ENCODE assay signal across 1 cellular context in the genomic region with DNA sequence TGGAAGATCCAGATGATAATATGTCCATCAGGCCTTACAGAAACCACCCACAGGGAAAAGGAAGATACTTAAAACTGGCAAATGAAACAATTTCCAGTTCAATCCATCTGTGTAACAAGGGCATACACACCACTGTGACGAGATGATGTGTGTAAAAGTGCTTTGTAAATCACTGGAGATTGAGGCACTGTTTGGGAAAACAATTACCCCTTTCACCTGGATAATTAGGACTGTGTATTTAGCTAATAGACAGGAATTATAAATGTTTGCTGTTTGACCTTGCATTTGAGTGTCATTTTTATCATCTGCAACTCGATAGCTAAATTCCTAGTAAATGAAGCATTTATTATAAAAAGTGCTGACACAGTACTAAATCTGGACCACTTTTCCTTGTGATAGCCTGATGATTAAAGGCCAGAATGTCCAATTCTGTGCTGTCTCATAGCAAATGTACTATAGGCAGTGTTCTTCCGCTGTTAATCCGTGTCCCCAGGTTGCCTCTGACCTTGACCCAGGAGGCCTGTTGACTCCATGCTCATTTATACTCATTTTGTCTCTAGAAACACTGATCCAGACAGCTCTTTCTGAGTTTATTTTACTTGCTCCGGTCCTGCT.
TF ChIP-seq lines count a peak whose summit lies in the region.

No MANE protein-coding gene starts in this region.

TF ChIP-seq in HepG2, 621 proteins besides CTCF, POLR2A, EP300 and RAD21 (continued from another document):
- no peak for TF ChIP-seq SOX13 (IDR thresholded peaks at IDR 0.05)
- TF ChIP-seq SOX13 (CRISPR knock-in tag; conservative IDR thresholded peaks at IDR 0.05 in 1 of 2, IDR thresholded peaks at IDR 0.05 in 1 of 2), result no peak
- TF ChIP-seq EED (CRISPR knock-in tag; IDR thresholded peaks at IDR 0.05), result no peak
- peak; percentile 36; the same call in 1 of the 2 replicates for TF ChIP-seq RARA (CRISPR knock-in tag; IDR thresholded peaks at IDR 0.05)
- no peak for TF ChIP-seq ZNF660 (CRISPR knock-in tag; IDR thresholded peaks at IDR 0.05; ENCODE audit: borderline replicate concordance, low read depth)
- TF ChIP-seq, protein P1, sequence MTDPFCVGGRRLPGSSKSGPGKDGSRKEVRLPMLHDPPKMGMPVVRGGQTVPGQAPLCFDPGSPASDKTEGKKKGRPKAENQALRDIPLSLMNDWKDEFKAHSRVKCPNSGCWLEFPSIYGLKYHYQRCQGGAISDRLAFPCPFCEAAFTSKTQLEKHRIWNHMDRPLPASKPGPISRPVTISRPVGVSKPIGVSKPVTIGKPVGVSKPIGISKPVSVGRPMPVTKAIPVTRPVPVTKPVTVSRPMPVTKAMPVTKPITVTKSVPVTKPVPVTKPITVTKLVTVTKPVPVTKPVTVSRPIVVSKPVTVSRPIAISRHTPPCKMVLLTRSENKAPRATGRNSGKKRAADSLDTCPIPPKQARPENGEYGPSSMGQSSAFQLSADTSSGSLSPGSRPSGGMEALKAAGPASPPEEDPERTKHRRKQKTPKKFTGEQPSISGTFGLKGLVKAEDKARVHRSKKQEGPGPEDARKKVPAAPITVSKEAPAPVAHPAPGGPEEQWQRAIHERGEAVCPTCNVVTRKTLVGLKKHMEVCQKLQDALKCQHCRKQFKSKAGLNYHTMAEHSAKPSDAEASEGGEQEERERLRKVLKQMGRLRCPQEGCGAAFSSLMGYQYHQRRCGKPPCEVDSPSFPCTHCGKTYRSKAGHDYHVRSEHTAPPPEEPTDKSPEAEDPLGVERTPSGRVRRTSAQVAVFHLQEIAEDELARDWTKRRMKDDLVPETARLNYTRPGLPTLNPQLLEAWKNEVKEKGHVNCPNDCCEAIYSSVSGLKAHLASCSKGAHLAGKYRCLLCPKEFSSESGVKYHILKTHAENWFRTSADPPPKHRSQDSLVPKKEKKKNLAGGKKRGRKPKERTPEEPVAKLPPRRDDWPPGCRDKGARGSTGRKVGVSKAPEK (CRISPR knock-in tag; IDR thresholded peaks at IDR 0.05; ENCODE audit: borderline replicate concordance), result no peak
- TF ChIP-seq, protein P2, sequence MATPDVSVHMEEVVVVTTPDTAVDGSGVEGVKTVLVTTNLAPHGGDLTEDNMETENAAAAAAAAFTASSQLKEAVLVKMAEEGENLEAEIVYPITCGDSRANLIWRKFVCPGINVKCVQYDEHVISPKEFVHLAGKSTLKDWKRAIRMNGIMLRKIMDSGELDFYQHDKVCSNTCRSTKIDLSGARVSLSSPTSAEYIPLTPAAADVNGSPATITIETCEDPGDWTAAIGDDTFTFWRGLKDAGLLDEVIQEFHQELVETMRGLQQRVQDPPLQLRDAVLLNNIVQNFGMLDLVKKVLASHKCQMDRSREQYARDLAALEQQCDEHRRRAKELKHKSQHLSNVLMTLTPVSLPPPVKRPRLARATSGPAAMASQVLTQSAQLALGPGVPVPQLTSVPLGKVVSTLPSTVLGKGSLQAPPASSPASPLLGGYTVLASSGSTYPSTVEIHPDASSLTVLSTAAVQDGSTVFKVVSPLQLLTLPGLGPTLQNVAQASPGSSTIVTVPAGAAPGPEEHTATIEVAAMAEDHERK (CRISPR knock-in tag; IDR thresholded peaks at IDR 0.05; ENCODE audit: low read depth), result no peak
- no peak for TF ChIP-seq XRCC5 (optimal IDR thresholded peaks at IDR 0.05; ENCODE audit: low read length)
- TF ChIP-seq ZNF225 (CRISPR knock-in tag; IDR thresholded peaks at IDR 0.05), result no peak
- TF ChIP-seq ZBTB1 (CRISPR knock-in tag; IDR thresholded peaks at IDR 0.05; ENCODE audit: borderline replicate concordance), result no peak
- TF ChIP-seq ZSCAN21 (CRISPR knock-in tag; IDR thresholded peaks at IDR 0.05; ENCODE audit: borderline replicate concordance), result no peak
- TF ChIP-seq ZNF292 (CRISPR knock-in tag; IDR thresholded peaks at IDR 0.05; ENCODE audit: borderline replicate concordance, low read depth), result no peak
- no peak for TF ChIP-seq TCF7 (IDR thresholded peaks at IDR 0.05; ENCODE audit: low read depth)
- TF ChIP-seq, protein P3, sequence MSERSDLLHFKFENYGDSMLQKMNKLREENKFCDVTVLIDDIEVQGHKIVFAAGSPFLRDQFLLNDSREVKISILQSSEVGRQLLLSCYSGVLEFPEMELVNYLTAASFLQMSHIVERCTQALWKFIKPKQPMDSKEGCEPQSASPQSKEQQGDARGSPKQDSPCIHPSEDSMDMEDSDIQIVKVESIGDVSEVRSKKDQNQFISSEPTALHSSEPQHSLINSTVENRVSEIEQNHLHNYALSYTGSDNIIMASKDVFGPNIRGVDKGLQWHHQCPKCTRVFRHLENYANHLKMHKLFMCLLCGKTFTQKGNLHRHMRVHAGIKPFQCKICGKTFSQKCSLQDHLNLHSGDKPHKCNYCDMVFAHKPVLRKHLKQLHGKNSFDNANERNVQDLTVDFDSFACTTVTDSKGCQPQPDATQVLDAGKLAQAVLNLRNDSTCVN (CRISPR knock-in tag; IDR thresholded peaks at IDR 0.05; ENCODE audit: borderline replicate concordance), result no peak
- TF ChIP-seq, protein P4, sequence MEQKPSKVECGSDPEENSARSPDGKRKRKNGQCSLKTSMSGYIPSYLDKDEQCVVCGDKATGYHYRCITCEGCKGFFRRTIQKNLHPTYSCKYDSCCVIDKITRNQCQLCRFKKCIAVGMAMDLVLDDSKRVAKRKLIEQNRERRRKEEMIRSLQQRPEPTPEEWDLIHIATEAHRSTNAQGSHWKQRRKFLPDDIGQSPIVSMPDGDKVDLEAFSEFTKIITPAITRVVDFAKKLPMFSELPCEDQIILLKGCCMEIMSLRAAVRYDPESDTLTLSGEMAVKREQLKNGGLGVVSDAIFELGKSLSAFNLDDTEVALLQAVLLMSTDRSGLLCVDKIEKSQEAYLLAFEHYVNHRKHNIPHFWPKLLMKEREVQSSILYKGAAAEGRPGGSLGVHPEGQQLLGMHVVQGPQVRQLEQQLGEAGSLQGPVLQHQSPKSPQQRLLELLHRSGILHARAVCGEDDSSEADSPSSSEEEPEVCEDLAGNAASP (CRISPR knock-in tag; IDR thresholded peaks at IDR 0.05; ENCODE audit: borderline replicate concordance), result peak; percentile 71; the same call in 1 of the 2 replicates
- TF ChIP-seq RXRA (CRISPR knock-in tag; IDR thresholded peaks at IDR 0.05), result no peak
- TF ChIP-seq, protein P5, sequence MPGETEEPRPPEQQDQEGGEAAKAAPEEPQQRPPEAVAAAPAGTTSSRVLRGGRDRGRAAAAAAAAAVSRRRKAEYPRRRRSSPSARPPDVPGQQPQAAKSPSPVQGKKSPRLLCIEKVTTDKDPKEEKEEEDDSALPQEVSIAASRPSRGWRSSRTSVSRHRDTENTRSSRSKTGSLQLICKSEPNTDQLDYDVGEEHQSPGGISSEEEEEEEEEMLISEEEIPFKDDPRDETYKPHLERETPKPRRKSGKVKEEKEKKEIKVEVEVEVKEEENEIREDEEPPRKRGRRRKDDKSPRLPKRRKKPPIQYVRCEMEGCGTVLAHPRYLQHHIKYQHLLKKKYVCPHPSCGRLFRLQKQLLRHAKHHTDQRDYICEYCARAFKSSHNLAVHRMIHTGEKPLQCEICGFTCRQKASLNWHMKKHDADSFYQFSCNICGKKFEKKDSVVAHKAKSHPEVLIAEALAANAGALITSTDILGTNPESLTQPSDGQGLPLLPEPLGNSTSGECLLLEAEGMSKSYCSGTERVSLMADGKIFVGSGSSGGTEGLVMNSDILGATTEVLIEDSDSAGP (CRISPR knock-in tag; IDR thresholded peaks at IDR 0.05; ENCODE audit: borderline replicate concordance), result no peak
- peak; percentile 45; the same call in 1 of the 2 replicates for TF ChIP-seq NR2F6 (IDR thresholded peaks at IDR 0.05)
- TF ChIP-seq NR2F6 (CRISPR knock-in tag; IDR thresholded peaks at IDR 0.05), result no peak
- TF ChIP-seq ZNF343 (CRISPR knock-in tag; IDR thresholded peaks at IDR 0.05), result no peak
- no peak for TF ChIP-seq ZBTB21 (CRISPR knock-in tag; IDR thresholded peaks at IDR 0.05)
- peak; percentile 93 to 96 for TF ChIP-seq MAFK (conservative IDR thresholded peaks at IDR 0.05 in 1 of 2, IDR thresholded peaks at IDR 0.05 in 1 of 2; ENCODE audit: low read length in 2 of 2)
- TF ChIP-seq RXRB (CRISPR knock-in tag; IDR thresholded peaks at IDR 0.05; ENCODE audit: borderline replicate concordance), result peak; percentile 38; the same call in 1 of the 2 replicates
- no peak for TF ChIP-seq PITX1 (CRISPR knock-in tag; IDR thresholded peaks at IDR 0.05)
- TF ChIP-seq NFE2L2 (IDR thresholded peaks at IDR 0.05; ENCODE audit: low read length), result no peak
- TF ChIP-seq SNAI1 (CRISPR knock-in tag; IDR thresholded peaks at IDR 0.05; ENCODE audit: borderline replicate concordance), result no peak
- no peak for TF ChIP-seq TP53 (CRISPR knock-in tag; conservative IDR thresholded peaks at IDR 0.05)
- no peak for TF ChIP-seq HOXA7 (CRISPR knock-in tag; IDR thresholded peaks at IDR 0.05)
- TF ChIP-seq, protein P6, sequence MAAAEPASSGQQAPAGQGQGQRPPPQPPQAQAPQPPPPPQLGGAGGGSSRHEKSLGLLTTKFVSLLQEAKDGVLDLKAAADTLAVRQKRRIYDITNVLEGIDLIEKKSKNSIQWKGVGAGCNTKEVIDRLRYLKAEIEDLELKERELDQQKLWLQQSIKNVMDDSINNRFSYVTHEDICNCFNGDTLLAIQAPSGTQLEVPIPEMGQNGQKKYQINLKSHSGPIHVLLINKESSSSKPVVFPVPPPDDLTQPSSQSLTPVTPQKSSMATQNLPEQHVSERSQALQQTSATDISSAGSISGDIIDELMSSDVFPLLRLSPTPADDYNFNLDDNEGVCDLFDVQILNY (CRISPR knock-in tag; conservative IDR thresholded peaks at IDR 0.05), result no peak
- no peak for TF ChIP-seq POLR2AphosphoS2 (IDR thresholded peaks at IDR 0.05; ENCODE audit: low read depth, low read length)
- TF ChIP-seq, protein P7, sequence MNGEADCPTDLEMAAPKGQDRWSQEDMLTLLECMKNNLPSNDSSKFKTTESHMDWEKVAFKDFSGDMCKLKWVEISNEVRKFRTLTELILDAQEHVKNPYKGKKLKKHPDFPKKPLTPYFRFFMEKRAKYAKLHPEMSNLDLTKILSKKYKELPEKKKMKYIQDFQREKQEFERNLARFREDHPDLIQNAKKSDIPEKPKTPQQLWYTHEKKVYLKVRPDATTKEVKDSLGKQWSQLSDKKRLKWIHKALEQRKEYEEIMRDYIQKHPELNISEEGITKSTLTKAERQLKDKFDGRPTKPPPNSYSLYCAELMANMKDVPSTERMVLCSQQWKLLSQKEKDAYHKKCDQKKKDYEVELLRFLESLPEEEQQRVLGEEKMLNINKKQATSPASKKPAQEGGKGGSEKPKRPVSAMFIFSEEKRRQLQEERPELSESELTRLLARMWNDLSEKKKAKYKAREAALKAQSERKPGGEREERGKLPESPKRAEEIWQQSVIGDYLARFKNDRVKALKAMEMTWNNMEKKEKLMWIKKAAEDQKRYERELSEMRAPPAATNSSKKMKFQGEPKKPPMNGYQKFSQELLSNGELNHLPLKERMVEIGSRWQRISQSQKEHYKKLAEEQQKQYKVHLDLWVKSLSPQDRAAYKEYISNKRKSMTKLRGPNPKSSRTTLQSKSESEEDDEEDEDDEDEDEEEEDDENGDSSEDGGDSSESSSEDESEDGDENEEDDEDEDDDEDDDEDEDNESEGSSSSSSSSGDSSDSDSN (CRISPR knock-in tag; IDR thresholded peaks at IDR 0.05), result no peak
- TF ChIP-seq POGZ (CRISPR knock-in tag; IDR thresholded peaks at IDR 0.05), result no peak
- TF ChIP-seq, protein P8, sequence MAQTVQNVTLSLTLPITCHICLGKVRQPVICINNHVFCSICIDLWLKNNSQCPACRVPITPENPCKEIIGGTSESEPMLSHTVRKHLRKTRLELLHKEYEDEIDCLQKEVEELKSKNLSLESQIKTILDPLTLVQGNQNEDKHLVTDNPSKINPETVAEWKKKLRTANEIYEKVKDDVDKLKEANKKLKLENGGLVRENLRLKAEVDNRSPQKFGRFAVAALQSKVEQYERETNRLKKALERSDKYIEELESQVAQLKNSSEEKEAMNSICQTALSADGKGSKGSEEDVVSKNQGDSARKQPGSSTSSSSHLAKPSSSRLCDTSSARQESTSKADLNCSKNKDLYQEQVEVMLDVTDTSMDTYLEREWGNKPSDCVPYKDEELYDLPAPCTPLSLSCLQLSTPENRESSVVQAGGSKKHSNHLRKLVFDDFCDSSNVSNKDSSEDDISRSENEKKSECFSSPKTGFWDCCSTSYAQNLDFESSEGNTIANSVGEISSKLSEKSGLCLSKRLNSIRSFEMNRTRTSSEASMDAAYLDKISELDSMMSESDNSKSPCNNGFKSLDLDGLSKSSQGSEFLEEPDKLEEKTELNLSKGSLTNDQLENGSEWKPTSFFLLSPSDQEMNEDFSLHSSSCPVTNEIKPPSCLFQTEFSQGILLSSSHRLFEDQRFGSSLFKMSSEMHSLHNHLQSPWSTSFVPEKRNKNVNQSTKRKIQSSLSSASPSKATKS (CRISPR knock-in tag; IDR thresholded peaks at IDR 0.05), result no peak
- TF ChIP-seq EZH2 (conservative IDR thresholded peaks at IDR 0.05; ENCODE audit: low read depth, low read length), result no peak
